13 cellular contexts compared by ENCODE assay signal in the genomic region with DNA sequence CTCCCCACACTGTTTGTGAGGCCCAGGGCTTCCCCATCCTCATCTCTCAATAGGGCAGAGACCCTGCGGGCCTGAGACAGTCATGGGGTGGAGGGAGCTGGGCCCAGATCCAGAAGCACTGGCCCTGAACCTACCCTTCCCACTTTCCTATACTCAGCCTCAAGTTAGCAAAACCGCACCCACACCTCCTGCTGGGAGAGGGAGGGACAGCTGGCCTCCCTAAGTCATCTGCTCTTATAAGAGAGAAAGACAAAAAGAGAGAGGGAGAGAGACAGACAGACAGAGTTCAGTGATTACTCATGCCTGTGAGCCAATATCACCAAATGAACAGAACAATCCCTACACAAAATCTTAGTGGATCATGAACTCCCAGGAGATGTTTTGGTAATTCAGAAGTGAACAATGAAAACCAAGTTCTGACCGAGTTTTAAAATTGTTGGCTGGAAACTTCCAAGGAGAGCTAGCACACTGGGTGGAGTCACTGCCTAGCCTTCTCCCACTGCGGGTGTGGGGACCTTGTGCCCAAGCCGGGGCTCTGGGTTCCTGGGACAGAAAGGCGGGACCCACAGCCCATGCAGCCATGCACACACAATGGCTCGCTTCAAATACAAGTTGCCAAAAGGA.
A peak's percentile ranks its signal among the peaks of the same experiment; 100 is the strongest.
DNase-seq lines count a peak whose midpoint lies in the region; ATAC-seq and TF ChIP-seq lines count a peak whose summit lies in the region.
"Had no signal": no experiment of that assay in that cellular context is flagged by ENCODE, and none has a peak within 500 bp of the region (broad histone marks: within the 10 kb centered on the region; RNA-seq: fewer than 3 reads in every experiment).

No MANE protein-coding gene starts in this region.

- H3K4me3 ChIP-seq in HFF-Myc (replicated peaks; ENCODE audit: low read depth, low read length), result no peak overlapping the region
- H3K4me3 ChIP-seq: HAP-1 had no signal

- intact Hi-C loops in left cardiac atrium (cut with DNase I), result no loop called here

- ATAC-seq in left cardiac atrium (peak; percentile 56 to 88), HG03097 (IDR thresholded peaks at IDR 0.05; ENCODE audit: low FRiP score, unreplicated experiment) (no peak)

- TF ChIP-seq CTCF in HFF-Myc (IDR thresholded peaks at IDR 0.05; ENCODE audit: low read depth, low read length, missing control alignments), result peak; percentile 6

- DNase-seq in HFF-Myc (ENCODE audit: extremely low read depth, low read depth) (no peak), astrocyte of the hippocampus (ENCODE audit: low read depth, low spot score) (peak; percentile 62), left cardiac atrium (peak; percentile 65), stromal cell of bone marrow (ENCODE audit: low read depth) (peak; percentile 70), Ammon's horn (ENCODE audit: low spot score) (no peak)
- DNase-seq in activated T-cell treated with anti-CD3 and anti-CD28 coated beads, Interleukin-2, amount 50 U/mL, for 48 hours, result no peak
- DNase-seq: activated CD4-positive, alpha-beta T cell treated with anti-CD3 and anti-CD28 coated beads, Interleukin-2, amount 10 ng/mL, durations not matched to agents 7 days and 5 days; amygdala; NCI-H146; stimulated activated CD4-positive, alpha-beta T cell treated with anti-CD3 and anti-CD28 coated beads, Interleukin-2, amount 100 ng/mL, for 24 hours; substantia nigra had no signal

Comparison
In these comparisons a context has a peak if more than half of its experiments do, and no peak if none do; other contexts are left out.
1. DNase-seq: peak in astrocyte of the hippocampus (single experiment), left cardiac atrium (single experiment) and stromal cell of bone marrow (single experiment); none in HFF-Myc (single experiment), Ammon's horn (single experiment) and activated T-cell treated with anti-CD3 and anti-CD28 coated beads, Interleukin-2, amount 50 U/mL, for 48 hours (0 of 2).